ENCODE assay signal across 21 cellular contexts in genomic region chr11:132347156-132348090, GRCh38.
A peak's percentile ranks its signal among the peaks of the same experiment; 100 is the strongest.
DNase-seq lines count a peak whose midpoint lies in the region; ATAC-seq and TF ChIP-seq lines count a peak whose summit lies in the region.
"Had no signal": no experiment of that assay in that cellular context is flagged by ENCODE, and none has a peak within 500 bp of the region (broad histone marks: within the 10 kb centered on the region; RNA-seq: fewer than 3 reads in every experiment).

No MANE protein-coding gene starts in this region.

- CTCF ChIA-PET in activated CD8-positive, alpha-beta memory T cell treated with anti-CD3 and anti-CD28 coated beads, Interleukin-2, amount 10 ng/mL, durations not matched to agents 7 days and 5 days (lab: Charles Lee) = interaction anchor here (0.7 to 1.2 kb wide), 3 partner anchors 9 to 1599 kb away, joined by 3 to 6 read pairs (median 4); no protein-coding TSS in a partner anchor
- CTCF ChIA-PET in activated naive CD4-positive, alpha-beta T cell treated with anti-CD3 and anti-CD28 coated beads, Interleukin-2, amount 10 ng/mL, durations not matched to agents 7 days and 5 days (lab: Charles Lee) = no interaction called here

- H2AFZ ChIP-seq in KMS-11 (ENCODE audit: low read depth) = no peak overlapping the region; the same call in 1 of the 2 replicates

- H3K4me3 ChIP-seq in KMS-11 (IDR thresholded peaks at IDR 0.05; ENCODE audit: insufficient read depth, low read depth, low read length) (no peak overlapping the region), ascending aorta (no peak overlapping the region), right cardiac atrium (ENCODE audit: low read length) (no peak overlapping the region)
- H3K4me3 ChIP-seq: body of pancreas, psoas muscle, smooth muscle cell had no signal

- no peaks in the 10 kb centered on the region for H3K36me3 ChIP-seq in KMS-11 (ENCODE audit: insufficient read depth)
- no peaks in the 10 kb centered on the region for H3K36me3 ChIP-seq in ascending aorta

- no peaks in the 10 kb centered on the region for H3K36me3 Mint-ChIP-seq in activated CD8-positive, alpha-beta memory T cell treated with anti-CD3 and anti-CD28 coated beads, Interleukin-2, amount 10 ng/mL, durations not matched to agents 7 days and 5 days
- H3K36me3 Mint-ChIP-seq in activated T-helper 17 cell treated with anti-CD3 and anti-CD28 coated beads, Interleukin-2, amount 50 U/mL, for 72 hours (ENCODE audit: low read depth) = no peaks in the 10 kb centered on the region
- H3K36me3 Mint-ChIP-seq in activated naive CD4-positive, alpha-beta T cell treated with anti-CD3 and anti-CD28 coated beads, Interleukin-2, amount 10 ng/mL, durations not matched to agents 7 days and 5 days = no peaks in the 10 kb centered on the region

- no peak for TF ChIP-seq CTCF in KMS-11 (conservative IDR thresholded peaks at IDR 0.05; ENCODE audit: low read depth, low read length)
- TF ChIP-seq CTCF in ascending aorta (IDR thresholded peaks at IDR 0.05) = no peak

- peaks cover 6% of the 10 kb centered on the region for H3K27me3 Mint-ChIP-seq in activated CD8-positive, alpha-beta memory T cell treated with anti-CD3 and anti-CD28 coated beads, Interleukin-2, amount 10 ng/mL, durations not matched to agents 7 days and 5 days
- peaks cover 31% of the 10 kb centered on the region for H3K27me3 Mint-ChIP-seq in activated T-helper 17 cell treated with anti-CD3 and anti-CD28 coated beads, Interleukin-2, amount 50 U/mL, for 72 hours
- no peaks in the 10 kb centered on the region for H3K27me3 Mint-ChIP-seq in activated naive CD4-positive, alpha-beta T cell treated with anti-CD3 and anti-CD28 coated beads, Interleukin-2, amount 10 ng/mL, durations not matched to agents 7 days and 5 days

- peak; percentile 55 for DNase-seq in activated CD8-positive, alpha-beta memory T cell treated with anti-CD3 and anti-CD28 coated beads, Interleukin-2, amount 10 ng/mL, durations not matched to agents 7 days and 5 days
- no peak for DNase-seq in activated CD8-positive, alpha-beta memory T cell treated with anti-CD3 and anti-CD28 coated beads, Interleukin-2, amount 50 U/mL, for 4 hours
- peak; percentile 16 for DNase-seq in retina
- DNase-seq in ascending aorta (ENCODE audit: low spot score in 2 of 2) = no peak
- DNase-seq in right cardiac atrium = no peak
- DNase-seq in activated naive CD4-positive, alpha-beta T cell treated with anti-CD3 and anti-CD28 coated beads, Interleukin-2, amount 10 ng/mL, durations not matched to agents 7 days and 5 days = no peak
- DNase-seq: activated effector memory CD4-positive, alpha-beta T cell treated with anti-CD3 and anti-CD28 coated beads, Interleukin-2, amount 50 U/mL, for 16 hours; body of pancreas; Calu3; mammary epithelial cell; MV-4-11; NCI-H187 treated with DMSO at 0.1 percent for 48 hours; psoas muscle; stimulated activated CD4-positive, alpha-beta T cell treated with anti-CD3 and anti-CD28 coated beads, Interleukin-2, amount 100 ng/mL, for 24 hours; trophoblast cell had no signal

- no peaks in the 10 kb centered on the region for H3K27me3 ChIP-seq in KMS-11 (ENCODE audit: insufficient read depth, low read depth)
- no peaks in the 10 kb centered on the region for H3K27me3 ChIP-seq in ascending aorta
- H3K27me3 ChIP-seq in right cardiac atrium (ENCODE audit: control insufficient read depth, insufficient read depth) = no peaks in the 10 kb centered on the region
- H3K27me3 ChIP-seq: body of pancreas had no signal

- no peak for ATAC-seq in activated CD8-positive, alpha-beta memory T cell treated with anti-CD3 and anti-CD28 coated beads, Interleukin-2, amount 10 ng/mL, durations not matched to agents 7 days and 5 days
- ATAC-seq in activated T-helper 17 cell treated with anti-CD3 and anti-CD28 coated beads, Interleukin-2, amount 50 U/mL, for 72 hours (replicated peaks) = peak; percentile 43
- ATAC-seq in right cardiac atrium = no peak
- ATAC-seq: body of pancreas, psoas muscle had no signal

- H3K4me2 ChIP-seq in KMS-11 = peak overlapping the region; percentile 36; the same call in 1 of the 2 replicates
- H3K4me2 ChIP-seq: smooth muscle cell had no signal

- 59% methylated on average over 22 of the region's 22 CpGs for WGBS in right cardiac atrium

- H3K4me3 Mint-ChIP-seq in activated CD8-positive, alpha-beta memory T cell treated with anti-CD3 and anti-CD28 coated beads, Interleukin-2, amount 10 ng/mL, durations not matched to agents 7 days and 5 days = no peak overlapping the region
- no peak overlapping the region for H3K4me3 Mint-ChIP-seq in activated T-helper 17 cell treated with anti-CD3 and anti-CD28 coated beads, Interleukin-2, amount 50 U/mL, for 72 hours
- no peak overlapping the region for H3K4me3 Mint-ChIP-seq in activated naive CD4-positive, alpha-beta T cell treated with anti-CD3 and anti-CD28 coated beads, Interleukin-2, amount 10 ng/mL, durations not matched to agents 7 days and 5 days
- H3K4me3 Mint-ChIP-seq: T-helper 1 cell treated with Interleukin-12 subunit alpha and Interleukin-12 subunit beta and Interleukin-4 antibody, amounts not matched to agents 30 μg/mL and 1 μg/mL, for 36 hours had no signal

- intact Hi-C loops in ascending aorta (cut with DNase I) (no loop called here), right cardiac atrium (cut with DNase I) (no loop called here)

- no peaks in the 10 kb centered on the region for H3K9me3 ChIP-seq in ascending aorta
- H3K9me3 ChIP-seq in right cardiac atrium (ENCODE audit: control insufficient read depth, low read length) = no peaks in the 10 kb centered on the region
- H3K9me3 ChIP-seq: body of pancreas, psoas muscle had no signal

- no peak overlapping the region for H3K27ac Mint-ChIP-seq in activated CD8-positive, alpha-beta memory T cell treated with anti-CD3 and anti-CD28 coated beads, Interleukin-2, amount 10 ng/mL, durations not matched to agents 7 days and 5 days
- H3K27ac Mint-ChIP-seq in activated T-helper 17 cell treated with anti-CD3 and anti-CD28 coated beads, Interleukin-2, amount 50 U/mL, for 72 hours = no peak overlapping the region
- no peak overlapping the region for H3K27ac Mint-ChIP-seq in activated naive CD4-positive, alpha-beta T cell treated with anti-CD3 and anti-CD28 coated beads, Interleukin-2, amount 10 ng/mL, durations not matched to agents 7 days and 5 days
- H3K27ac Mint-ChIP-seq: T-helper 1 cell treated with Interleukin-12 subunit alpha and Interleukin-12 subunit beta and Interleukin-4 antibody, amounts not matched to agents 30 μg/mL and 1 μg/mL, for 36 hours had no signal

- peak overlapping the region; percentile 47; the same call in 1 of the 2 replicates for H3K9ac ChIP-seq in KMS-11

- H4K20me1 ChIP-seq in KMS-11 (ENCODE audit: insufficient read depth) = no peaks in the 10 kb centered on the region

- H3K4me1 ChIP-seq in KMS-11 (ENCODE audit: low read depth, poor library complexity, severe bottlenecking) = peaks cover 80% of the 10 kb centered on the region
- no peaks in the 10 kb centered on the region for H3K4me1 ChIP-seq in ascending aorta
- H3K4me1 ChIP-seq in right cardiac atrium (ENCODE audit: control insufficient read depth, insufficient read depth, low read length) = no peaks in the 10 kb centered on the region
- H3K4me1 ChIP-seq: body of pancreas, psoas muscle had no signal

- no peaks in the 10 kb centered on the region for H3K79me2 ChIP-seq in KMS-11 (ENCODE audit: insufficient read depth, low read depth)

- H3K4me1 Mint-ChIP-seq in activated CD8-positive, alpha-beta memory T cell treated with anti-CD3 and anti-CD28 coated beads, Interleukin-2, amount 10 ng/mL, durations not matched to agents 7 days and 5 days = peaks cover 59% of the 10 kb centered on the region
- H3K4me1 Mint-ChIP-seq in activated T-helper 17 cell treated with anti-CD3 and anti-CD28 coated beads, Interleukin-2, amount 50 U/mL, for 72 hours = peaks cover 12% of the 10 kb centered on the region
- no peaks in the 10 kb centered on the region for H3K4me1 Mint-ChIP-seq in activated naive CD4-positive, alpha-beta T cell treated with anti-CD3 and anti-CD28 coated beads, Interleukin-2, amount 10 ng/mL, durations not matched to agents 7 days and 5 days

- peak overlapping the region; percentile 85 for H3K27ac ChIP-seq in KMS-11
- no peak overlapping the region for H3K27ac ChIP-seq in ascending aorta
- H3K27ac ChIP-seq in right cardiac atrium (ENCODE audit: low read length) = no peak overlapping the region
- H3K27ac ChIP-seq: body of pancreas, C4-2B, epithelial cell of prostate, psoas muscle had no signal

- H3K9me3 Mint-ChIP-seq in activated CD8-positive, alpha-beta memory T cell treated with anti-CD3 and anti-CD28 coated beads, Interleukin-2, amount 10 ng/mL, durations not matched to agents 7 days and 5 days (ENCODE audit: low read depth) = no peaks in the 10 kb centered on the region
- no peaks in the 10 kb centered on the region for H3K9me3 Mint-ChIP-seq in activated T-helper 17 cell treated with anti-CD3 and anti-CD28 coated beads, Interleukin-2, amount 50 U/mL, for 72 hours
- H3K9me3 Mint-ChIP-seq in activated naive CD4-positive, alpha-beta T cell treated with anti-CD3 and anti-CD28 coated beads, Interleukin-2, amount 10 ng/mL, durations not matched to agents 7 days and 5 days = peaks cover 3% of the 10 kb centered on the region
- H3K9me3 Mint-ChIP-seq: T-helper 1 cell treated with Interleukin-12 subunit alpha and Interleukin-12 subunit beta and Interleukin-4 antibody, amounts not matched to agents 30 μg/mL and 1 μg/mL, for 36 hours had no signal

Comparison
In these comparisons a context has a peak if more than half of its experiments do, and no peak if none do; other contexts are left out.
1. DNase-seq: peak in activated CD8-positive, alpha-beta memory T cell treated with anti-CD3 and anti-CD28 coated beads, Interleukin-2, amount 10 ng/mL, durations not matched to agents 7 days and 5 days (single experiment) and retina (single experiment); none in activated CD8-positive, alpha-beta memory T cell treated with anti-CD3 and anti-CD28 coated beads, Interleukin-2, amount 50 U/mL, for 4 hours (single experiment), ascending aorta (0 of 2), right cardiac atrium (0 of 3) and activated naive CD4-positive, alpha-beta T cell treated with anti-CD3 and anti-CD28 coated beads, Interleukin-2, amount 10 ng/mL, durations not matched to agents 7 days and 5 days (single experiment).